ENCODE assay signal across 18 cellular contexts in the genomic region with DNA sequence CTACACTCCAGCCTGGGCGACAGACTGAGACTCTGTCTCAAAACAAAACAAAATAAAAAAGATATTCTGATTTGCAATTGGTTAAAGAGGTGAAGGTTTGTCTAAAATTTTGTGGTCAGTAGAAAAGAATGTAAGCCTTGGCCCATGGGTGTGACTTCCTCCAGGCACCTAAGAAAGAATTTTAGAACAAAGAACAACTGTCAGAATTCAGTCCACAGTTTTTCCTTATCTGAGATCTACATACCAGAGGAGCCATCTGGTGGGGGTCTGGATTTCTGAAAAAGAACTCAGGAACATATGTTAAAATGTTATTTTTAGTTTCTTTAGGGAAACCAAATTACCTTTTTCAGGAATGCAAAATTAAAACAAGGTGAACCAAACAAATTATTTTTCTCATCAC.
DNase-seq lines count a peak whose midpoint lies in the region; ATAC-seq and TF ChIP-seq lines count a peak whose summit lies in the region.
"Had no signal": no experiment of that assay in that cellular context is flagged by ENCODE, and none has a peak within 500 bp of the region (broad histone marks: within the 10 kb centered on the region; RNA-seq: fewer than 3 reads in every experiment).

No MANE protein-coding gene starts in this region.

- no peak overlapping the region for H4K12ac ChIP-seq in trophoblast cell (ENCODE audit: low read depth, low read length)

- no peaks in the 10 kb centered on the region for H3K27me3 ChIP-seq in trophoblast cell (ENCODE audit: insufficient read depth, low read length)
- H3K27me3 ChIP-seq: heart left ventricle had no signal

- TF ChIP-seq CTCF in RWPE1 (conservative IDR thresholded peaks at IDR 0.05; ENCODE audit: low read depth) (no peak), choroid plexus epithelial cell (conservative IDR thresholded peaks at IDR 0.05; ENCODE audit: low read depth, low read length) (no peak)

- DNase-seq in ELR (ENCODE audit: low read depth) (peak; percentile 28), RWPE1 (ENCODE audit: low spot score) (peak; percentile 13), choroid plexus epithelial cell (ENCODE audit: low read depth) (peak; percentile 63), trophoblast cell (peak; percentile 67 to 89), hippocampal formation (lab: John Stamatoyannopoulos, UW) (no peak), HuH-7 (ENCODE audit: low spot score) (no peak)
- DNase-seq: activated CD8-positive, alpha-beta memory T cell treated with anti-CD3 and anti-CD28 coated beads, Interleukin-2, amount 50 U/mL, for 4 hours; activated naive CD4-positive, alpha-beta T cell treated with anti-CD3 and anti-CD28 coated beads, Interleukin-2, amount 10 ng/mL, durations not matched to agents 7 days and 5 days; heart left ventricle; KBM-7; left colon; naive B cell; NCI-H1694; T-helper 2 cell had no signal

- no peak overlapping the region for H3K23ac ChIP-seq in trophoblast cell (ENCODE audit: low read length)

- no CpG with 5 or more reads among the region's 1 CpG for WGBS in trophoblast cell (ENCODE audit: extremely low coverage, insufficient coverage, insufficient read length)

- no peak overlapping the region for H3K9ac ChIP-seq in trophoblast cell (ENCODE audit: low read length)

- H3K4me3 ChIP-seq in choroid plexus epithelial cell (ENCODE audit: low read depth, low read length) (no peak overlapping the region), trophoblast cell (ENCODE audit: low read depth, low read length) (no peak overlapping the region)
- H3K4me3 ChIP-seq: heart left ventricle, thoracic aorta had no signal

- no peak overlapping the region for H3K4me2 ChIP-seq in trophoblast cell (ENCODE audit: low read length)

- POLR2A ChIA-PET in RWPE1 (lab: Yijun Ruan, JAX; ENCODE audit: low non-redundant PET), result no interaction called here

- no peak overlapping the region for H3K18ac ChIP-seq in trophoblast cell (ENCODE audit: low read length)

- CTCF ChIA-PET in RWPE1 (lab: Yijun Ruan, JAX), result no interaction called here

- H3K79me2 ChIP-seq in trophoblast cell (ENCODE audit: control insufficient read depth, insufficient read depth, low read length, poor library complexity), result no peaks in the 10 kb centered on the region

- peak overlapping the region; percentile 61 for H3K27ac ChIP-seq in RWPE1
- peak overlapping the region; percentile 99 for H3K27ac ChIP-seq in trophoblast cell (ENCODE audit: low read depth, low read length)
- H3K27ac ChIP-seq: C4-2B, thoracic aorta had no signal

- ATAC-seq in HG03108 (IDR thresholded peaks at IDR 0.05; ENCODE audit: unreplicated experiment) (no peak), GM19035 (IDR thresholded peaks at IDR 0.05; ENCODE audit: unreplicated experiment) (no peak)
- ATAC-seq: heart left ventricle, left colon had no signal

- H2AK5ac ChIP-seq in trophoblast cell (ENCODE audit: low read length), result no peak overlapping the region

- H3K36me3 ChIP-seq in trophoblast cell (ENCODE audit: control insufficient read depth in 1 of 2, insufficient read depth in 2 of 2, low read length in 2 of 2), result no peaks in the 10 kb centered on the region
- H3K36me3 ChIP-seq: heart left ventricle, thoracic aorta had no signal

- peaks cover 7 to 11% of the 10 kb centered on the region in 2 experiments for H3K4me1 ChIP-seq in trophoblast cell (ENCODE audit: control insufficient read depth in 1 of 2, insufficient read depth in 2 of 2, low read length in 2 of 2)
- H3K4me1 ChIP-seq: heart left ventricle had no signal

- peak overlapping the region; percentile 93 for H2BK5ac ChIP-seq in trophoblast cell (ENCODE audit: low read depth, low read length, poor library complexity)

- peaks cover 2% of the 10 kb centered on the region for H3K9me3 ChIP-seq in trophoblast cell (ENCODE audit: insufficient read depth, low read depth, low read length)
- H3K9me3 ChIP-seq: thoracic aorta had no signal

- H4K8ac ChIP-seq in trophoblast cell (ENCODE audit: low read depth, low read length), result peak overlapping the region; percentile 38

- peaks cover 29% of the 10 kb centered on the region for H3K79me1 ChIP-seq in trophoblast cell (ENCODE audit: low read length)

- H4K91ac ChIP-seq in trophoblast cell (ENCODE audit: low read depth, low read length), result peak overlapping the region; percentile 86

- peak overlapping the region; percentile 87 for H2BK120ac ChIP-seq in trophoblast cell (ENCODE audit: insufficient read depth, low read length, poor library complexity)

- H2AFZ ChIP-seq in trophoblast cell (ENCODE audit: insufficient read depth, low read length, poor library complexity), result no peak overlapping the region

- no peak overlapping the region for H3K4ac ChIP-seq in trophoblast cell (ENCODE audit: low read depth, low read length)

- H3K14ac ChIP-seq in trophoblast cell (ENCODE audit: low read length), result no peak overlapping the region

- no peak overlapping the region for H2BK12ac ChIP-seq in trophoblast cell (ENCODE audit: low read length)

Comparison
In these comparisons a context has a peak if more than half of its experiments do, and no peak if none do; other contexts are left out.
1. DNase-seq: peak in ELR (single experiment), RWPE1 (single experiment), choroid plexus epithelial cell (single experiment) and trophoblast cell (2 of 2); none in hippocampal formation (0 of 2) and HuH-7 (single experiment).